ENCODE assay signal across 8 cellular contexts in genomic region chr1:161021168-161021958, GRCh38. TPM values are rescaled to one million over a fixed set of nuclear protein-coding genes. Genes with fewer than 3 reads are reported as not detected.
A peak's percentile ranks its signal among the peaks of the same experiment; 100 is the strongest.
DNase-seq lines count a peak whose midpoint lies in the region; ATAC-seq and TF ChIP-seq lines count a peak whose summit lies in the region.

No MANE protein-coding gene starts in this region.

- H3K36me3 ChIP-seq in brain microvascular endothelial cell (replicated peaks) (no peaks in the 10 kb centered on the region), smooth muscle cell (ENCODE audit: low read depth) (no peaks in the 10 kb centered on the region)

- 21% methylated on average over 24 of the region's 34 CpGs for WGBS in smooth muscle cell (ENCODE audit: low lambda C conversion rate)

- in situ Hi-C loops in brain microvascular endothelial cell (cut with HindIII; ENCODE audit: low pct_ligation_motif_present, low sequenced_read_pairs), result no loop called here

- H3K4me1 ChIP-seq in smooth muscle cell (ENCODE audit: low read depth), result peaks cover 11% of the 10 kb centered on the region

- DNase-seq in NCI-H2029 treated with DMSO at 0.1 percent for 48 hours (lab: John Stamatoyannopoulos, UW) (peak; percentile 97), UCSD-AML1 (lab: John Stamatoyannopoulos, UW; ENCODE audit: unreplicated experiment) (peak; percentile 85), brain microvascular endothelial cell (peak; percentile 28), iPS-NIHi7 (ENCODE audit: extremely low spot score) (peak; percentile 98), smooth muscle cell (lab: John Stamatoyannopoulos, UW; ENCODE audit: unreplicated experiment) (peak; percentile 21), amniotic stem cell (lab: John Stamatoyannopoulos, UW) (no peak)

- H3K4me2 ChIP-seq in smooth muscle cell, result peak overlapping the region; percentile 89

- TF ChIP-seq CTCF in brain microvascular endothelial cell (IDR thresholded peaks at IDR 0.05; ENCODE audit: low read depth, low read length, missing control alignments) (no peak), smooth muscle cell (IDR thresholded peaks at IDR 0.05; ENCODE audit: borderline replicate concordance, insufficient read depth, poor library complexity, severe bottlenecking) (no peak)

- peaks cover 19% of the 10 kb centered on the region for H3K79me2 ChIP-seq in smooth muscle cell (ENCODE audit: low read depth)

- peak overlapping the region; percentile 60 for H3K4me3 ChIP-seq in brain microvascular endothelial cell (ENCODE audit: low read depth, low read length)
- peak overlapping the region; percentile 85 for H3K4me3 ChIP-seq in smooth muscle cell

- peak overlapping the region; percentile 56 for H2AFZ ChIP-seq in smooth muscle cell (ENCODE audit: low read depth)

- ATAC-seq in GM18511 (IDR thresholded peaks at IDR 0.05; ENCODE audit: unreplicated experiment) (peak; percentile 90), HG02970 (IDR thresholded peaks at IDR 0.05; ENCODE audit: low FRiP score, unreplicated experiment) (peak; percentile 67)

- H4K20me1 ChIP-seq in smooth muscle cell (ENCODE audit: low read depth), result peaks cover 7% of the 10 kb centered on the region

- H3K27ac ChIP-seq in brain microvascular endothelial cell (no peak overlapping the region), smooth muscle cell (ENCODE audit: low read depth) (peak overlapping the region; percentile 74)

- no peaks in the 10 kb centered on the region for H3F3A ChIP-seq in smooth muscle cell (ENCODE audit: low read depth)

- peak overlapping the region; percentile 71 for H3K9ac ChIP-seq in smooth muscle cell (ENCODE audit: low read depth)

- H3K27me3 ChIP-seq in brain microvascular endothelial cell (replicated peaks) (peaks cover 9% of the 10 kb centered on the region), smooth muscle cell (ENCODE audit: low read depth) (no peaks in the 10 kb centered on the region)

- no peaks in the 10 kb centered on the region for H3K9me3 ChIP-seq in smooth muscle cell (replicated peaks; ENCODE audit: low read depth)

RNA-seq across cellular contexts. Expression of gene F11R, which starts 0.4 kb away (rescaled TPM):
- 57.8 and 62.5 TPM in 2 replicates for total RNA-seq in smooth muscle cell
- polyA plus RNA-seq in smooth muscle cell, result 26.4 and 35.6 TPM in 2 replicates

RNA-seq across cellular contexts. Expression of gene TSTD1, which starts 17.4 kb away (rescaled TPM):
- total RNA-seq in smooth muscle cell, result 11.5 and 48.0 TPM in 2 replicates
- 26.0 and 63.2 TPM in 2 replicates for polyA plus RNA-seq in smooth muscle cell

RNA-seq across cellular contexts. Expression of gene USF1, which starts 24.4 kb away (rescaled TPM):
- total RNA-seq in smooth muscle cell, result 47.0 and 51.7 TPM in 2 replicates
- 18.2 and 20.0 TPM in 2 replicates for polyA plus RNA-seq in smooth muscle cell

RNA-seq across cellular contexts. Expression of gene ARHGAP30, which starts 48.3 kb away (rescaled TPM):
- total RNA-seq in smooth muscle cell, result 0.90 and 1.2 TPM in 2 replicates
- polyA plus RNA-seq in smooth muscle cell, result 0.13 and 1.1 TPM in 2 replicates
